ENCODE assay signal across 8 cellular contexts in genomic region chr16:28211758-28212531, GRCh38. TPM values are rescaled to one million over a fixed set of nuclear protein-coding genes. Genes with fewer than 3 reads are reported as not detected.
DNase-seq lines count a peak whose midpoint lies in the region; ATAC-seq and TF ChIP-seq lines count a peak whose summit lies in the region.

Gene XPO6, minus strand, starts transcription at chr16:28211965. Its CDS starts 597 bp downstream, at chr16:28211368.

- H3K4me3 ChIP-seq in right lobe of liver, result peak within 1 kb of the TSS; percentile 85 to 92 (median 89)

- intact Hi-C loops in CD14-positive monocyte (cut with micrococcal nuclease) (loop anchor here (2.0 to 5.0 kb wide), 3 partner anchors 63 to 101 kb away; no protein-coding TSS in a partner anchor), right lobe of liver (cut with DNase I) (no loop called here)
- intact Hi-C loops in activated CD4-positive, alpha-beta memory T cell treated with anti-CD3 and anti-CD28 coated beads for 36 hours (cut with micrococcal nuclease), result loop anchor here (1.0 kb wide), 3 partner anchors 19 to 71 kb away; no protein-coding TSS in a partner anchor

- ATAC-seq in GM19438 (IDR thresholded peaks at IDR 0.05; ENCODE audit: low read depth, unreplicated experiment) (peak; percentile 76), HG03571 (IDR thresholded peaks at IDR 0.05; ENCODE audit: unreplicated experiment) (peak; percentile 81), right lobe of liver (peak; percentile 96 to 98 (median 98))

- peak; percentile 96 for DNase-seq in CD14-positive monocyte (ENCODE audit: low spot score)
- DNase-seq in NCI-H82 treated with DMSO at 0.1 percent for 48 hours (lab: John Stamatoyannopoulos, UW; ENCODE audit: unreplicated experiment), result peak; percentile 74
- peak; percentile 99 for DNase-seq in activated CD4-positive, alpha-beta memory T cell treated with anti-CD3 and anti-CD28 coated beads for 36 hours
- DNase-seq in dermis microvascular lymphatic vessel endothelial cell (ENCODE audit: low read depth in 2 of 2), result peak; percentile 78 to 95
- peak; percentile 98 for DNase-seq in right lobe of liver
- DNase-seq in stimulated activated CD4-positive, alpha-beta T cell treated with anti-CD3 and anti-CD28 coated beads, Interleukin-4, amount 100 ng/mL, for 24 hours, result peak; percentile 99

- peaks cover 0 to 9% (median 2%) of the 10 kb centered on the region in 4 donors for H3K4me1 ChIP-seq in right lobe of liver

- H3K4me1 Mint-ChIP-seq in CD14-positive monocyte, result peaks cover 32% of the 10 kb centered on the region
- peaks cover 27% of the 10 kb centered on the region for H3K4me1 Mint-ChIP-seq in activated CD4-positive, alpha-beta memory T cell treated with anti-CD3 and anti-CD28 coated beads for 36 hours (ENCODE audit: low read depth)

- H3K4me3 Mint-ChIP-seq in CD14-positive monocyte, result peak within 1 kb of the TSS; percentile 92 to 94
- H3K4me3 Mint-ChIP-seq in activated CD4-positive, alpha-beta memory T cell treated with anti-CD3 and anti-CD28 coated beads for 36 hours, result peak within 1 kb of the TSS; percentile 98

- no peaks in the 10 kb centered on the region for H3K27me3 ChIP-seq in right lobe of liver

- no peak for TF ChIP-seq CTCF in CD14-positive monocyte (IDR thresholded peaks at IDR 0.05)
- TF ChIP-seq CTCF in right lobe of liver (IDR thresholded peaks at IDR 0.05), result no peak

- POLR2A ChIA-PET in activated CD4-positive, alpha-beta memory T cell treated with anti-CD3 and anti-CD28 coated beads for 36 hours (lab: Charles Lee), result interaction anchor here (1.1 to 3.9 kb wide), 6 partner anchors 10 to 70 kb away, joined by 3 to 29 read pairs (median 10); no protein-coding TSS in a partner anchor

- peak within 1 kb of the TSS; percentile 79 to 93 (median 88) for H3K27ac Mint-ChIP-seq in CD14-positive monocyte
- H3K27ac Mint-ChIP-seq in activated CD4-positive, alpha-beta memory T cell treated with anti-CD3 and anti-CD28 coated beads for 36 hours, result peak within 1 kb of the TSS; percentile 95

- H3K27ac ChIP-seq in right lobe of liver, result peak within 1 kb of the TSS; percentile 68 to 87 (median 72)

- H3K36me3 Mint-ChIP-seq in CD14-positive monocyte, result peaks cover 11 to 13% of the 10 kb centered on the region in 2 donors
- H3K36me3 Mint-ChIP-seq in activated CD4-positive, alpha-beta memory T cell treated with anti-CD3 and anti-CD28 coated beads for 36 hours, result peaks cover 31% of the 10 kb centered on the region

- 7% methylated on average over 18 of the region's 76 CpGs for WGBS in right lobe of liver (ENCODE audit: insufficient coverage, low coverage, low lambda C conversion rate, missing lambda C conversion rate)

- peaks cover 0 to 9% (median 0%) of the 10 kb centered on the region in 4 donors for H3K36me3 ChIP-seq in right lobe of liver

- peak; percentile 84 for TF ChIP-seq POLR2A in right lobe of liver (IDR thresholded peaks at IDR 0.05)

- H3K27me3 Mint-ChIP-seq in CD14-positive monocyte (ENCODE audit: low read depth in 3 of 3), result no peaks in the 10 kb centered on the region
- no peaks in the 10 kb centered on the region for H3K27me3 Mint-ChIP-seq in activated CD4-positive, alpha-beta memory T cell treated with anti-CD3 and anti-CD28 coated beads for 36 hours

- no peaks in the 10 kb centered on the region for H3K9me3 ChIP-seq in right lobe of liver

- H3K9me3 Mint-ChIP-seq in CD14-positive monocyte, result peaks cover 0 to 2% (median 0%) of the 10 kb centered on the region in 7 donors
- H3K9me3 Mint-ChIP-seq in activated CD4-positive, alpha-beta memory T cell treated with anti-CD3 and anti-CD28 coated beads for 36 hours, result no peaks in the 10 kb centered on the region

- CTCF ChIA-PET in activated CD4-positive, alpha-beta memory T cell treated with anti-CD3 and anti-CD28 coated beads for 36 hours (lab: Charles Lee), result interaction anchor here (1.3 to 1.6 kb wide), 2 partner anchors 9 to 75 kb away, joined by 5 to 6 read pairs; no protein-coding TSS in a partner anchor

RNA-seq across cellular contexts. Expression of gene XPO6, which starts in this region (rescaled TPM):
- 10 to 100 TPM; 35.7 to 38.3 TPM for polyA plus RNA-seq in CD14-positive monocyte
- total RNA-seq in activated CD4-positive, alpha-beta memory T cell treated with anti-CD3 and anti-CD28 coated beads for 36 hours, result 100 to 1,000 TPM; 201 to 214 TPM
- 59.4 and 64.2 TPM in 2 replicates for total RNA-seq in dermis microvascular lymphatic vessel endothelial cell
- 10 to 100 TPM; 41.8 to 62.1 (median 51.3) TPM for total RNA-seq in right lobe of liver

Comparison
In these comparisons a context has a peak if more than half of its experiments do, and no peak if none do; other contexts are left out.
1. Peak in every context shown above with its lines: DNase-seq, ATAC-seq, H3K4me3 ChIP-seq and H3K27ac ChIP-seq.
2. intact Hi-C loops: an anchor here in CD14-positive monocyte (2.0 to 5.0 kb wide) and activated CD4-positive, alpha-beta memory T cell treated with anti-CD3 and anti-CD28 coated beads for 36 hours (1.0 kb wide); none called in right lobe of liver.